ENCODE assay signal across 7 cellular contexts in genomic region chr7:55708028-55708427, GRCh38.
DNase-seq lines count a peak whose midpoint lies in the region; ATAC-seq and TF ChIP-seq lines count a peak whose summit lies in the region.
"Not testable (repeated sequence)": the region's sequence is repeated elsewhere in the genome, so short reads cannot be mapped to it uniquely, and the experiment has no call there.

No MANE protein-coding gene starts in this region.

- intact Hi-C loops in right cardiac atrium (cut with DNase I); posterior vena cava (cut with DNase I): not testable (repeated sequence)

- WGBS in right cardiac atrium = 63% methylated on average over 6 of the region's 6 CpGs

- not testable (repeated sequence) for H3K9me3 ChIP-seq in SK-N-MC (ENCODE audit: low read depth, low read length); right cardiac atrium (ENCODE audit: control insufficient read depth, low read length)

- H3K27me3 ChIP-seq in right cardiac atrium (ENCODE audit: control insufficient read depth, insufficient read depth) = not testable (repeated sequence)

- not testable (repeated sequence) for TF ChIP-seq CTCF in fibroblast of the aortic adventitia (IDR thresholded peaks at IDR 0.05; ENCODE audit: insufficient read depth, low read length)

- not testable (repeated sequence) for H3K4me1 ChIP-seq in right cardiac atrium (ENCODE audit: control insufficient read depth, insufficient read depth, low read length)

- peak overlapping the region; percentile 60 for H3K4me3 ChIP-seq in SK-N-MC
- not testable (repeated sequence) for H3K4me3 ChIP-seq in fibroblast of the aortic adventitia (ENCODE audit: low read depth, low read length); right cardiac atrium (ENCODE audit: low read length)

- peak overlapping the region; percentile 98 for H3K27ac ChIP-seq in SK-N-MC
- not testable (repeated sequence) for H3K27ac ChIP-seq in right cardiac atrium (ENCODE audit: low read length)

- H3K36me3 ChIP-seq in SK-N-MC (ENCODE audit: insufficient read depth, low read length) = not testable (repeated sequence)

- DNase-seq in AG20443 (ENCODE audit: low spot score) (peak; percentile 50), GM04504 (ENCODE audit: low read depth) (peak; percentile 60), SK-N-MC (ENCODE audit: low read depth, low spot score) (peak; percentile 71), dedifferentiated amniotic fluid mesenchymal stem cell (ENCODE audit: extremely low spot score) (peak; percentile 84), fibroblast of the aortic adventitia (ENCODE audit: low read depth) (peak; percentile 96), right cardiac atrium (peak; percentile 60 to 73 (median 73)), posterior vena cava (ENCODE audit: low spot score) (peak; percentile 82)

- ATAC-seq in right cardiac atrium = peak; percentile 35 to 67

- peak overlapping the region; percentile 57 for H3K9ac ChIP-seq in SK-N-MC (ENCODE audit: insufficient read length)
